Comparison of ENCODE assay signal across 2 cellular contexts in the genomic region with DNA sequence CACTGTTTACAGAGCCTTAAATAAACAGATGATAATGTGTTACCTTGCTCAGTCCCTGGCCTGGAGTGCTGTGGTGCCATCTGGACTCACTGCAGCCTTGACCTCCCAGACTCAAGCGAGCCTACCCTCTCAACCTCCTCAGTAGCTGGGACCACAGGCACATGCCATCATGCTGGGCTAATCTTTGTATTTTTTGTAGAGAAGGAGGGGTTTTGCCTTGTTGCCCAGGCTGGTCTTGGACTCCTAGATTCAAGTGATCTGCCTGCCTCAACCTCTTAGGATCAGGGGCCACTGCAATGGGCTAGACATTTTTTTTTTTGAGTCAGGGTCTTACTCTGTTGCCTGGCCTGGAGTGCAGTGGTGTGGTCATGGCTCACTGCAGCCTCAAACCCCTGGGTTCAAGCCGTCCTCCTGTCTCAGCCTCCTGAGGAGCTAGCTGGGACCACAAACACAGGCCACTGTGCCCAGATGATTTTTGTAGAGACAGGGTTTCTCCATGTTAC.
A peak's percentile ranks its signal among the peaks of the same experiment; 100 is the strongest.
TF ChIP-seq lines count a peak whose summit lies in the region.

No MANE protein-coding gene starts in this region.

TF ChIP-seq in K562, 482 proteins besides CTCF, POLR2A, EP300 and RAD21:
- 0 out of 2 replicates have a peak, but pooled peaks have one; percentile 31 for TF ChIP-seq FOXA1 (IDR thresholded peaks at IDR 0.05; ENCODE audit: borderline replicate concordance)
- TF ChIP-seq PHF20 (IDR thresholded peaks at IDR 0.05; ENCODE audit: partially characterized antibody), result peak; percentile 14
- TF ChIP-seq, protein P1, sequence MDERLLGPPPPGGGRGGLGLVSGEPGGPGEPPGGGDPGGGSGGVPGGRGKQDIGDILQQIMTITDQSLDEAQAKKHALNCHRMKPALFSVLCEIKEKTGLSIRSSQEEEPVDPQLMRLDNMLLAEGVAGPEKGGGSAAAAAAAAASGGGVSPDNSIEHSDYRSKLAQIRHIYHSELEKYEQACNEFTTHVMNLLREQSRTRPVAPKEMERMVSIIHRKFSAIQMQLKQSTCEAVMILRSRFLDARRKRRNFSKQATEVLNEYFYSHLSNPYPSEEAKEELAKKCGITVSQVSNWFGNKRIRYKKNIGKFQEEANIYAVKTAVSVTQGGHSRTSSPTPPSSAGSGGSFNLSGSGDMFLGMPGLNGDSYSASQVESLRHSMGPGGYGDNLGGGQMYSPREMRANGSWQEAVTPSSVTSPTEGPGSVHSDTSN (CRISPR knock-in tag; IDR thresholded peaks at IDR 0.05; ENCODE audit: low read depth), result no peak
- TF ChIP-seq, protein P1 (tag; conservative IDR thresholded peaks at IDR 0.05; ENCODE audit: low read depth), result no peak

TF ChIP-seq in SK-N-SH treated with all-trans-retinoic acid at 6 μM for 48 hours, 23 proteins besides CTCF, POLR2A, EP300 and RAD21:
- no peak for TF ChIP-seq SNAI2 (CRISPR knock-in tag; IDR thresholded peaks at IDR 0.05)
- no peak for TF ChIP-seq ZFP3 (CRISPR knock-in tag; IDR thresholded peaks at IDR 0.05)
- TF ChIP-seq, protein P2, sequence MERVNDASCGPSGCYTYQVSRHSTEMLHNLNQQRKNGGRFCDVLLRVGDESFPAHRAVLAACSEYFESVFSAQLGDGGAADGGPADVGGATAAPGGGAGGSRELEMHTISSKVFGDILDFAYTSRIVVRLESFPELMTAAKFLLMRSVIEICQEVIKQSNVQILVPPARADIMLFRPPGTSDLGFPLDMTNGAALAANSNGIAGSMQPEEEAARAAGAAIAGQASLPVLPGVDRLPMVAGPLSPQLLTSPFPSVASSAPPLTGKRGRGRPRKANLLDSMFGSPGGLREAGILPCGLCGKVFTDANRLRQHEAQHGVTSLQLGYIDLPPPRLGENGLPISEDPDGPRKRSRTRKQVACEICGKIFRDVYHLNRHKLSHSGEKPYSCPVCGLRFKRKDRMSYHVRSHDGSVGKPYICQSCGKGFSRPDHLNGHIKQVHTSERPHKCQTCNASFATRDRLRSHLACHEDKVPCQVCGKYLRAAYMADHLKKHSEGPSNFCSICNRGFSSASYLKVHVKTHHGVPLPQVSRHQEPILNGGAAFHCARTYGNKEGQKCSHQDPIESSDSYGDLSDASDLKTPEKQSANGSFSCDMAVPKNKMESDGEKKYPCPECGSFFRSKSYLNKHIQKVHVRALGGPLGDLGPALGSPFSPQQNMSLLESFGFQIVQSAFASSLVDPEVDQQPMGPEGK (CRISPR knock-in tag; IDR thresholded peaks at IDR 0.05; ENCODE audit: borderline replicate concordance), result no peak
- TF ChIP-seq PPARA (CRISPR knock-in tag; IDR thresholded peaks at IDR 0.05; ENCODE audit: borderline replicate concordance), result no peak
- no peak for TF ChIP-seq TCF4 (CRISPR knock-in tag; IDR thresholded peaks at IDR 0.05; ENCODE audit: borderline replicate concordance)
- TF ChIP-seq, protein P3, sequence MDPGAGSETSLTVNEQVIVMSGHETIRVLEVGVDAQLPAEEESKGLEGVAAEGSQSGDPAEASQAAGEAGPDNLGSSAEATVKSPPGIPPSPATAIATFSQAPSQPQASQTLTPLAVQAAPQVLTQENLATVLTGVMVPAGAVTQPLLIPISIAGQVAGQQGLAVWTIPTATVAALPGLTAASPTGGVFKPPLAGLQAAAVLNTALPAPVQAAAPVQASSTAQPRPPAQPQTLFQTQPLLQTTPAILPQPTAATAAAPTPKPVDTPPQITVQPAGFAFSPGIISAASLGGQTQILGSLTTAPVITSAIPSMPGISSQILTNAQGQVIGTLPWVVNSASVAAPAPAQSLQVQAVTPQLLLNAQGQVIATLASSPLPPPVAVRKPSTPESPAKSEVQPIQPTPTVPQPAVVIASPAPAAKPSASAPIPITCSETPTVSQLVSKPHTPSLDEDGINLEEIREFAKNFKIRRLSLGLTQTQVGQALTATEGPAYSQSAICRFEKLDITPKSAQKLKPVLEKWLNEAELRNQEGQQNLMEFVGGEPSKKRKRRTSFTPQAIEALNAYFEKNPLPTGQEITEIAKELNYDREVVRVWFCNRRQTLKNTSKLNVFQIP (CRISPR knock-in tag; IDR thresholded peaks at IDR 0.05; ENCODE audit: borderline replicate concordance, low read depth), result no peak
- TF ChIP-seq ISL1 (CRISPR knock-in tag; IDR thresholded peaks at IDR 0.05), result no peak
- no peak for TF ChIP-seq ZFP30 (CRISPR knock-in tag; IDR thresholded peaks at IDR 0.05)
- TF ChIP-seq TOX (CRISPR knock-in tag; IDR thresholded peaks at IDR 0.05; ENCODE audit: borderline replicate concordance), result no peak
- TF ChIP-seq ARNTL (CRISPR knock-in tag; IDR thresholded peaks at IDR 0.05; ENCODE audit: borderline replicate concordance, low read depth), result no peak
- no peak for TF ChIP-seq BACH2 (CRISPR knock-in tag; IDR thresholded peaks at IDR 0.05; ENCODE audit: borderline replicate concordance)
- TF ChIP-seq, protein P4, sequence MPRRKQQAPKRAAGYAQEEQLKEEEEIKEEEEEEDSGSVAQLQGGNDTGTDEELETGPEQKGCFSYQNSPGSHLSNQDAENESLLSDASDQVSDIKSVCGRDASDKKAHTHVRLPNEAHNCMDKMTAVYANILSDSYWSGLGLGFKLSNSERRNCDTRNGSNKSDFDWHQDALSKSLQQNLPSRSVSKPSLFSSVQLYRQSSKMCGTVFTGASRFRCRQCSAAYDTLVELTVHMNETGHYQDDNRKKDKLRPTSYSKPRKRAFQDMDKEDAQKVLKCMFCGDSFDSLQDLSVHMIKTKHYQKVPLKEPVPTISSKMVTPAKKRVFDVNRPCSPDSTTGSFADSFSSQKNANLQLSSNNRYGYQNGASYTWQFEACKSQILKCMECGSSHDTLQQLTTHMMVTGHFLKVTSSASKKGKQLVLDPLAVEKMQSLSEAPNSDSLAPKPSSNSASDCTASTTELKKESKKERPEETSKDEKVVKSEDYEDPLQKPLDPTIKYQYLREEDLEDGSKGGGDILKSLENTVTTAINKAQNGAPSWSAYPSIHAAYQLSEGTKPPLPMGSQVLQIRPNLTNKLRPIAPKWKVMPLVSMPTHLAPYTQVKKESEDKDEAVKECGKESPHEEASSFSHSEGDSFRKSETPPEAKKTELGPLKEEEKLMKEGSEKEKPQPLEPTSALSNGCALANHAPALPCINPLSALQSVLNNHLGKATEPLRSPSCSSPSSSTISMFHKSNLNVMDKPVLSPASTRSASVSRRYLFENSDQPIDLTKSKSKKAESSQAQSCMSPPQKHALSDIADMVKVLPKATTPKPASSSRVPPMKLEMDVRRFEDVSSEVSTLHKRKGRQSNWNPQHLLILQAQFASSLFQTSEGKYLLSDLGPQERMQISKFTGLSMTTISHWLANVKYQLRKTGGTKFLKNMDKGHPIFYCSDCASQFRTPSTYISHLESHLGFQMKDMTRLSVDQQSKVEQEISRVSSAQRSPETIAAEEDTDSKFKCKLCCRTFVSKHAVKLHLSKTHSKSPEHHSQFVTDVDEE (CRISPR knock-in tag; IDR thresholded peaks at IDR 0.05), result no peak
